Comparison of ENCODE assay signal across 1 cellular context in genomic region chr7:1403844-1404404, GRCh38.
TF ChIP-seq lines count a peak whose summit lies in the region.

No MANE protein-coding gene starts in this region.

TF ChIP-seq in HEK293, 187 proteins besides CTCF, POLR2A, EP300 and RAD21 (continued from another document):
- TF ChIP-seq PATZ1 (tag by site-specific recombination; IDR thresholded peaks at IDR 0.05) (peak; percentile 19; the same call in 1 of the 2 replicates), ZSCAN5A (tag by site-specific recombination; IDR thresholded peaks at IDR 0.05) (no peak), GLIS1 (tag by site-specific recombination; IDR thresholded peaks at IDR 0.05) (peak; percentile 48; the same call in 1 of the 2 replicates), ZNF280C (tag by site-specific recombination; IDR thresholded peaks at IDR 0.05) (no peak), ZNF202 (tag by site-specific recombination; IDR thresholded peaks at IDR 0.05; ENCODE audit: borderline replicate concordance) (no peak), ZNF335 (tag by site-specific recombination; conservative IDR thresholded peaks at IDR 0.05) (peak; percentile 27), ZNF549 (tag by site-specific recombination; IDR thresholded peaks at IDR 0.05) (no peak), HIC1 (tag by site-specific recombination; IDR thresholded peaks at IDR 0.05) (no peak), ZNF658 (tag by site-specific recombination; IDR thresholded peaks at IDR 0.05) (no peak), MEIS1 (CRISPR knock-in tag; IDR thresholded peaks at IDR 0.05; ENCODE audit: borderline replicate concordance) (no peak), ZBTB44 (tag by site-specific recombination; IDR thresholded peaks at IDR 0.05) (no peak), ZNF24 (tag by site-specific recombination; IDR thresholded peaks at IDR 0.05) (no peak), ZNF776 (tag by site-specific recombination; IDR thresholded peaks at IDR 0.05; ENCODE audit: borderline replicate concordance) (no peak), ZNF664 (tag by site-specific recombination; IDR thresholded peaks at IDR 0.05) (no peak), ZNF561 (tag by site-specific recombination; IDR thresholded peaks at IDR 0.05; ENCODE audit: borderline replicate concordance) (peak; percentile 58; the same call in 1 of the 2 replicates), ZNF610 (tag by site-specific recombination; IDR thresholded peaks at IDR 0.05; ENCODE audit: borderline replicate concordance) (peak; percentile 86; the same call in 1 of the 2 replicates), MZF1 (tag by site-specific recombination; IDR thresholded peaks at IDR 0.05; ENCODE audit: borderline replicate concordance) (no peak), ZBTB26 (tag by site-specific recombination; optimal IDR thresholded peaks at IDR 0.05) (peak; percentile 25), ZNF223 (tag by site-specific recombination; IDR thresholded peaks at IDR 0.05) (no peak), PBX3 (CRISPR knock-in tag; IDR thresholded peaks at IDR 0.05) (no peak)
